17 cellular contexts compared by ENCODE assay signal in genomic region chr6:43763133-43763797, GRCh38. TPM values are rescaled to one million over a fixed set of nuclear protein-coding genes. Genes with fewer than 3 reads are reported as not detected.
DNase-seq lines count a peak whose midpoint lies in the region; ATAC-seq and TF ChIP-seq lines count a peak whose summit lies in the region.
"Had no signal": no experiment of that assay in that cellular context is flagged by ENCODE, and none has a peak within 500 bp of the region (broad histone marks: within the 10 kb centered on the region; RNA-seq: fewer than 3 reads in every experiment).

No MANE protein-coding gene starts in this region.

- peak overlapping the region; percentile 3; the same call in 1 of the 2 replicates for H3K4me2 ChIP-seq in OCI-LY3 (ENCODE audit: low read length)

- no peak overlapping the region for H2AFZ ChIP-seq in OCI-LY3 (ENCODE audit: low read depth, low read length)

- H3K9ac ChIP-seq in OCI-LY3 (ENCODE audit: low read length) = no peak overlapping the region

- no peaks in the 10 kb centered on the region for H3K9me3 ChIP-seq in OCI-LY3 (ENCODE audit: insufficient read depth, low read length)
- no peaks in the 10 kb centered on the region for H3K9me3 ChIP-seq in upper lobe of left lung
- H3K9me3 ChIP-seq: gastrocnemius medialis, suprapubic skin had no signal

- TF ChIP-seq CTCF in OCI-LY3 (IDR thresholded peaks at IDR 0.05; ENCODE audit: low read depth, low read length) (peak; percentile 8; the same call in 1 of the 2 replicates), fibroblast of pulmonary artery (IDR thresholded peaks at IDR 0.05; ENCODE audit: low read length, missing control alignments) (no peak), upper lobe of left lung (IDR thresholded peaks at IDR 0.05) (no peak)

- WGBS in upper lobe of left lung, 2 donors = 36 to 51% methylated on average over 4 to 5 of the region's 5 CpGs

- no peaks in the 10 kb centered on the region for H3K79me2 ChIP-seq in OCI-LY3 (ENCODE audit: low read length)

- ATAC-seq in HG02970 (IDR thresholded peaks at IDR 0.05; ENCODE audit: low FRiP score, unreplicated experiment) (no peak), upper lobe of left lung (ENCODE audit: low FRiP score in 2 of 2) (no peak)
- ATAC-seq: gastrocnemius medialis; natural killer cell treated with Interleukin-12 subunit alpha and Interleukin-12 subunit beta and Interleukin-15 and Interleukin-18, amount 100 ng/mL, for 72 hours had no signal

- TF ChIP-seq POLR2A in upper lobe of left lung (IDR thresholded peaks at IDR 0.05) = no peak

- no peak for TF ChIP-seq EP300 in upper lobe of left lung (IDR thresholded peaks at IDR 0.05)

- H3K4me3 ChIP-seq in OCI-LY3 (ENCODE audit: low read length) = no peak overlapping the region
- H3K4me3 ChIP-seq in fibroblast of pulmonary artery (replicated peaks; ENCODE audit: low read depth, low read length) = no peak overlapping the region
- no peak overlapping the region for H3K4me3 ChIP-seq in upper lobe of left lung
- H3K4me3 ChIP-seq: gastrocnemius medialis, suprapubic skin had no signal

- H4K20me1 ChIP-seq in OCI-LY3 (ENCODE audit: insufficient read depth, low read length) = no peaks in the 10 kb centered on the region

- peaks cover 33% of the 10 kb centered on the region for H3K4me1 ChIP-seq in OCI-LY3 (ENCODE audit: low read length)
- H3K4me1 ChIP-seq in upper lobe of left lung = peaks cover 0 to 19% (median 5%) of the 10 kb centered on the region in 4 donors
- H3K4me1 ChIP-seq: gastrocnemius medialis, suprapubic skin had no signal

- H3K27me3 ChIP-seq in OCI-LY3 (ENCODE audit: low read depth, low read length) = peaks cover 24% of the 10 kb centered on the region; the same call in 1 of the 2 replicates
- no peaks in the 10 kb centered on the region for H3K27me3 ChIP-seq in upper lobe of left lung
- H3K27me3 ChIP-seq: gastrocnemius medialis, suprapubic skin had no signal

- DNase-seq in EH (ENCODE audit: low read depth) (peak; percentile 41), fibroblast of pulmonary artery (ENCODE audit: low read depth) (peak; percentile 34), renal cortical epithelial cell (ENCODE audit: low read depth) (peak; percentile 22), medulla oblongata (ENCODE audit: extremely low spot score) (no peak), upper lobe of left lung (no peak)
- DNase-seq: activated CD8-positive, alpha-beta memory T cell treated with anti-CD3 and anti-CD28 coated beads for 24 hours; KBM-7; NCI-H1105 treated with DMSO at 0.1 percent for 48 hours; NCI-H2171 treated with DMSO at 0.1 percent for 48 hours; retina; stimulated activated CD4-positive, alpha-beta T cell treated with anti-CD3 and anti-CD28 coated beads, Interleukin-2, amount 100 ng/mL, for 24 hours; T-helper 1 cell had no signal

- H3K36me3 ChIP-seq in OCI-LY3 (replicated peaks; ENCODE audit: low read depth, low read length) (no peaks in the 10 kb centered on the region), upper lobe of left lung (no peaks in the 10 kb centered on the region)
- H3K36me3 ChIP-seq: gastrocnemius medialis, suprapubic skin had no signal

- H3K27ac ChIP-seq in OCI-LY3 (ENCODE audit: low read length) (no peak overlapping the region), upper lobe of left lung (no peak overlapping the region)
- H3K27ac ChIP-seq: gastrocnemius medialis, suprapubic skin had no signal

RNA-seq across cellular contexts. Expression of gene VEGFA, which starts 6.7 kb away (rescaled TPM):
- 121 and 249 TPM in 2 replicates for total RNA-seq in renal cortical epithelial cell
- 100 to 1,000 TPM; 129 to 564 (median 261) TPM for total RNA-seq in upper lobe of left lung

Comparison
In these comparisons a context has a peak if more than half of its experiments do, and no peak if none do; other contexts are left out.
1. DNase-seq: peak in EH (single experiment), fibroblast of pulmonary artery (single experiment) and renal cortical epithelial cell (single experiment); none in medulla oblongata (single experiment) and upper lobe of left lung (0 of 2).